Comparison of ENCODE assay signal across 12 cellular contexts in the genomic region with DNA sequence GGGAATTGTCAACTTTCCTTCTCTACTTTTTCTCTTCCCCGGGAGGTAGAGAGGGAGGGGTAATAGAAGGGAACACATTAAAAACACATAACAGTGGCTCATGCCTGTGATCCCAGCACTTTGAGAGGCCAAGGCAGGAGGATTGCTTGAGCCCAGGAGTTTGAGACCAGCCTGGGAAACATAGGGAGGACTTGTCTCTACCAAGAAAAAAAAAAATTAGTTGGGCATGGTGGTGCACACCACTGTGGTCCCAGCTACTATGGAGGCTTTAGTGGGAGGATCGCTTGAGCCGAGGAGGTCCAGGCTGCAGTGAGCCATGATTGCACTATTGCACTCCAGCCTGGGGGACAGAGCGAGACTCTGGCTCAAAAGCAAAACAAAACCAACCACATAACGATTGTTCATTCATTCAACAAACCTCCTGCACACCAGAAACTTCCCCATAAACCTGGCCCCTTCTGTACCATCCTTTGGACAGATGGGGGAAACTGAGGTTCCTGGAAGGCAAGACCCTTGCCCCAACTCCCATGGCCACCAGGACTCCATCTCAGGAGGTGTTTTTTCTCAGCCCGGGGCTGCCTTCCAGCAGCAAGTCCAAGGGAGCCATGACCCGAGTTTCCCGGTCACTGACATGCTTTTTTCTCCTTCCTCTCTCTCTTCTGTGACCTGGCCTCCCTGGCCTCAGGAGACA. TPM values are rescaled to one million over a fixed set of nuclear protein-coding genes. Genes with fewer than 3 reads are reported as not detected.
DNase-seq lines count a peak whose midpoint lies in the region; ATAC-seq and TF ChIP-seq lines count a peak whose summit lies in the region.
"Had no signal": no experiment of that assay in that cellular context is flagged by ENCODE, and none has a peak within 500 bp of the region (broad histone marks: within the 10 kb centered on the region; RNA-seq: fewer than 3 reads in every experiment).

No MANE protein-coding gene starts in this region.

- no peak overlapping the region for H3K4me3 ChIP-seq in WERI-Rb-1 (ENCODE audit: low read depth, low read length)

- no peak overlapping the region for H3K27ac ChIP-seq in WERI-Rb-1
- H3K27ac ChIP-seq: 22Rv1, VCaP had no signal

- CTCF ChIA-PET in WTC11 (lab: Charles Lee) = interaction anchor here (1.3 to 5.0 kb wide), 4 partner anchors 14 to 33 kb away, joined by 4 to 33 read pairs (median 10); no protein-coding TSS in a partner anchor

- H3K27ac Mint-ChIP-seq in WTC11 (no peak overlapping the region), osteocyte (ENCODE audit: unreplicated experiment) (peak overlapping the region; percentile 18)
- H3K27ac Mint-ChIP-seq: activated T-cell treated with anti-CD3 and anti-CD28 coated beads, Interleukin-2, amount 50 U/mL, for 24 hours had no signal

- H3K4me1 Mint-ChIP-seq in WTC11 (peaks cover 35% of the 10 kb centered on the region), osteocyte (ENCODE audit: unreplicated experiment) (peaks cover 24% of the 10 kb centered on the region)

- H3K27me3 ChIP-seq in WERI-Rb-1 (ENCODE audit: insufficient read depth, low read depth, severe bottlenecking) = no peaks in the 10 kb centered on the region

- peaks cover 87% of the 10 kb centered on the region for H3K27me3 Mint-ChIP-seq in WTC11 (ENCODE audit: low read depth)
- no peaks in the 10 kb centered on the region for H3K27me3 Mint-ChIP-seq in osteocyte (ENCODE audit: unreplicated experiment)

- DNase-seq in DMS53 (lab: John Stamatoyannopoulos, UW) = peak; percentile 52
- DNase-seq in DMS53 treated with DMSO at 0.1 percent for 48 hours (lab: John Stamatoyannopoulos, UW; ENCODE audit: unreplicated experiment) = no peak
- DNase-seq in WTC11 (ENCODE audit: low spot score) = no peak
- peak; percentile 41 for DNase-seq in fibroblast of peridontal ligament (ENCODE audit: extremely low read depth)
- DNase-seq in osteocyte (ENCODE audit: extremely low spot score, unreplicated experiment) = no peak
- DNase-seq in WERI-Rb-1 = no peak
- DNase-seq: activated T-cell treated with anti-CD3 and anti-CD28 coated beads, Interleukin-2, amount 50 U/mL, for 24 hours; SIG-M5 had no signal

- TF ChIP-seq CTCF in WTC11 (IDR thresholded peaks at IDR 0.05) (no peak), osteocyte (IDR thresholded peaks at IDR 0.05) (no peak), WERI-Rb-1 (IDR thresholded peaks at IDR 0.05; ENCODE audit: low read depth, low read length) (no peak)

- H3K4me3 Mint-ChIP-seq in WTC11 (peak overlapping the region; percentile 73), osteocyte (ENCODE audit: unreplicated experiment) (peak overlapping the region; percentile 47)
- H3K4me3 Mint-ChIP-seq: activated T-cell treated with anti-CD3 and anti-CD28 coated beads, Interleukin-2, amount 50 U/mL, for 24 hours had no signal

- no peaks in the 10 kb centered on the region for H3K36me3 ChIP-seq in WERI-Rb-1

- no peaks in the 10 kb centered on the region for H3K9me3 ChIP-seq in WERI-Rb-1 (ENCODE audit: severe bottlenecking)

- H3K9me3 Mint-ChIP-seq in WTC11 = no peaks in the 10 kb centered on the region
- H3K9me3 Mint-ChIP-seq in osteocyte (ENCODE audit: unreplicated experiment) = no peaks in the 10 kb centered on the region
- H3K9me3 Mint-ChIP-seq: activated T-cell treated with anti-CD3 and anti-CD28 coated beads, Interleukin-2, amount 50 U/mL, for 24 hours had no signal

- H3K36me3 Mint-ChIP-seq in WTC11 (no peaks in the 10 kb centered on the region), osteocyte (ENCODE audit: unreplicated experiment) (peaks cover 16% of the 10 kb centered on the region)

- ATAC-seq in WTC11 (no peak), HG03342 (IDR thresholded peaks at IDR 0.05; ENCODE audit: unreplicated experiment) (no peak), GM19455 (IDR thresholded peaks at IDR 0.05; ENCODE audit: unreplicated experiment) (no peak)

- POLR2A ChIA-PET in WTC11 (lab: Charles Lee) = interaction anchor here (1.1 kb wide), 1 partner anchor 19 kb away, joined by 3 read pairs; no protein-coding TSS in a partner anchor

TF ChIP-seq in WTC11, 78 proteins besides CTCF, POLR2A, EP300 and RAD21 (continues in another document):
- TF ChIP-seq, protein P1, sequence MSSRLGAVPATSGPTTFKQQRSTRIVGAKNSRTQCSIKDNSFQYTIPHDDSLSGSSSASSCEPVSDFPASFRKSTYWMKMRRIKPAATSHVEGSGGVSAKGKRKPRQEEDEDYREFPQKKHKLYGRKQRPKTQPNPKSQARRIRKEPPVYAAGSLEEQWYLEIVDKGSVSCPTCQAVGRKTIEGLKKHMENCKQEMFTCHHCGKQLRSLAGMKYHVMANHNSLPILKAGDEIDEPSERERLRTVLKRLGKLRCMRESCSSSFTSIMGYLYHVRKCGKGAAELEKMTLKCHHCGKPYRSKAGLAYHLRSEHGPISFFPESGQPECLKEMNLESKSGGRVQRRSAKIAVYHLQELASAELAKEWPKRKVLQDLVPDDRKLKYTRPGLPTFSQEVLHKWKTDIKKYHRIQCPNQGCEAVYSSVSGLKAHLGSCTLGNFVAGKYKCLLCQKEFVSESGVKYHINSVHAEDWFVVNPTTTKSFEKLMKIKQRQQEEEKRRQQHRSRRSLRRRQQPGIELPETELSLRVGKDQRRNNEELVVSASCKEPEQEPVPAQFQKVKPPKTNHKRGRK (CRISPR knock-in tag; IDR thresholded peaks at IDR 0.05; ENCODE audit: borderline replicate concordance) = no peak
- TF ChIP-seq, protein P2, sequence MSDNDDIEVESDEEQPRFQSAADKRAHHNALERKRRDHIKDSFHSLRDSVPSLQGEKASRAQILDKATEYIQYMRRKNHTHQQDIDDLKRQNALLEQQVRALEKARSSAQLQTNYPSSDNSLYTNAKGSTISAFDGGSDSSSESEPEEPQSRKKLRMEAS (CRISPR knock-in tag; IDR thresholded peaks at IDR 0.05) = no peak
- TF ChIP-seq ZNF121 (CRISPR knock-in tag; IDR thresholded peaks at IDR 0.05) (no peak), KAT7 (CRISPR knock-in tag; IDR thresholded peaks at IDR 0.05; ENCODE audit: borderline replicate concordance) (no peak), ZNF263 (CRISPR knock-in tag; IDR thresholded peaks at IDR 0.05; ENCODE audit: low read depth) (no peak), SOX15 (CRISPR knock-in tag; IDR thresholded peaks at IDR 0.05) (no peak), ATF1 (CRISPR knock-in tag; IDR thresholded peaks at IDR 0.05) (no peak), ETV6 (CRISPR knock-in tag; IDR thresholded peaks at IDR 0.05) (no peak), ESRRA (CRISPR knock-in tag; IDR thresholded peaks at IDR 0.05; ENCODE audit: borderline replicate concordance) (no peak), TEAD1 (CRISPR knock-in tag; IDR thresholded peaks at IDR 0.05) (no peak)
- TF ChIP-seq, protein P3, sequence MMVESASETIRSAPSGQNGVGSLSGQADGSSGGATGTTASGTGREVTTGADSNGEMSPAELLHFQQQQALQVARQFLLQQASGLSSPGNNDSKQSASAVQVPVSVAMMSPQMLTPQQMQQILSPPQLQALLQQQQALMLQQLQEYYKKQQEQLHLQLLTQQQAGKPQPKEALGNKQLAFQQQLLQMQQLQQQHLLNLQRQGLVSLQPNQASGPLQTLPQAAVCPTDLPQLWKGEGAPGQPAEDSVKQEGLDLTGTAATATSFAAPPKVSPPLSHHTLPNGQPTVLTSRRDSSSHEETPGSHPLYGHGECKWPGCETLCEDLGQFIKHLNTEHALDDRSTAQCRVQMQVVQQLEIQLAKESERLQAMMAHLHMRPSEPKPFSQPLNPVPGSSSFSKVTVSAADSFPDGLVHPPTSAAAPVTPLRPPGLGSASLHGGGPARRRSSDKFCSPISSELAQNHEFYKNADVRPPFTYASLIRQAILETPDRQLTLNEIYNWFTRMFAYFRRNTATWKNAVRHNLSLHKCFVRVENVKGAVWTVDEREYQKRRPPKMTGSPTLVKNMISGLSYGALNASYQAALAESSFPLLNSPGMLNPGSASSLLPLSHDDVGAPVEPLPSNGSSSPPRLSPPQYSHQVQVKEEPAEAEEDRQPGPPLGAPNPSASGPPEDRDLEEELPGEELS (CRISPR knock-in tag; IDR thresholded peaks at IDR 0.05) = no peak
- TF ChIP-seq, protein P4, sequence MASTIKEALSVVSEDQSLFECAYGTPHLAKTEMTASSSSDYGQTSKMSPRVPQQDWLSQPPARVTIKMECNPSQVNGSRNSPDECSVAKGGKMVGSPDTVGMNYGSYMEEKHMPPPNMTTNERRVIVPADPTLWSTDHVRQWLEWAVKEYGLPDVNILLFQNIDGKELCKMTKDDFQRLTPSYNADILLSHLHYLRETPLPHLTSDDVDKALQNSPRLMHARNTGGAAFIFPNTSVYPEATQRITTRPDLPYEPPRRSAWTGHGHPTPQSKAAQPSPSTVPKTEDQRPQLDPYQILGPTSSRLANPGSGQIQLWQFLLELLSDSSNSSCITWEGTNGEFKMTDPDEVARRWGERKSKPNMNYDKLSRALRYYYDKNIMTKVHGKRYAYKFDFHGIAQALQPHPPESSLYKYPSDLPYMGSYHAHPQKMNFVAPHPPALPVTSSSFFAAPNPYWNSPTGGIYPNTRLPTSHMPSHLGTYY (CRISPR knock-in tag; IDR thresholded peaks at IDR 0.05) = no peak
- TF ChIP-seq, protein P5, sequence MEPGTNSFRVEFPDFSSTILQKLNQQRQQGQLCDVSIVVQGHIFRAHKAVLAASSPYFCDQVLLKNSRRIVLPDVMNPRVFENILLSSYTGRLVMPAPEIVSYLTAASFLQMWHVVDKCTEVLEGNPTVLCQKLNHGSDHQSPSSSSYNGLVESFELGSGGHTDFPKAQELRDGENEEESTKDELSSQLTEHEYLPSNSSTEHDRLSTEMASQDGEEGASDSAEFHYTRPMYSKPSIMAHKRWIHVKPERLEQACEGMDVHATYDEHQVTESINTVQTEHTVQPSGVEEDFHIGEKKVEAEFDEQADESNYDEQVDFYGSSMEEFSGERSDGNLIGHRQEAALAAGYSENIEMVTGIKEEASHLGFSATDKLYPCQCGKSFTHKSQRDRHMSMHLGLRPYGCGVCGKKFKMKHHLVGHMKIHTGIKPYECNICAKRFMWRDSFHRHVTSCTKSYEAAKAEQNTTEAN (CRISPR knock-in tag; IDR thresholded peaks at IDR 0.05) = no peak

RNA-seq across cellular contexts. Expression of a gene that starts 4.2 kb away (rescaled TPM):
- total RNA-seq in WTC11 (2021) = 2.3 to 7.2 TPM (median 5.4 TPM) in 3 replicates
- total RNA-seq in osteocyte = 93.8 and 176 TPM in 2 replicates

RNA-seq across cellular contexts. Expression of a gene that starts 24.8 kb away (rescaled TPM):
- total RNA-seq in WTC11 (2021) (25.1 to 27.8 TPM (median 27.4 TPM) in 3 replicates), osteocyte (15.6 and 15.8 TPM in 2 replicates)

RNA-seq across cellular contexts. Expression of a gene that starts 26.2 kb away (rescaled TPM):
- total RNA-seq in WTC11 (2021) (10.3 to 15.1 TPM (median 14.2 TPM) in 3 replicates), osteocyte (0.29 and 0.62 TPM in 2 replicates)

RNA-seq across cellular contexts. Expression of a gene that starts 35.3 kb away (rescaled TPM):
- total RNA-seq in WTC11 (2021) (143 to 146 TPM (median 144 TPM) in 3 replicates), osteocyte (61.9 and 68.9 TPM in 2 replicates)

RNA-seq across cellular contexts. Expression of a gene that starts 48.3 kb away (rescaled TPM):
- 43.7 to 60.6 TPM (median 60.1 TPM) in 3 replicates for total RNA-seq in WTC11 (2021)
- 96.7 and 117 TPM in 2 replicates for total RNA-seq in osteocyte

Comparison
In these comparisons a context has a peak if more than half of its experiments do, and no peak if none do; other contexts are left out.
1. DNase-seq: peak in DMS53 (single experiment) and fibroblast of peridontal ligament (single experiment); none in DMS53 treated with DMSO at 0.1 percent for 48 hours (single experiment), WTC11 (single experiment), osteocyte (single experiment) and WERI-Rb-1 (single experiment).
2. RNA of a gene that starts 4.2 kb away (total RNA-seq): 93.8 to 176 TPM in osteocyte; 2.3 to 7.2 TPM in WTC11; every median in the first group is over 10 times any median in the second.